In genomic region chr20:25294459-25295385, GRCh38 we compare ENCODE assay signal across 8 cellular contexts. TPM values are rescaled to one million over a fixed set of nuclear protein-coding genes. Genes with fewer than 3 reads are reported as not detected.
DNase-seq lines count a peak whose midpoint lies in the region; ATAC-seq and TF ChIP-seq lines count a peak whose summit lies in the region.

No MANE protein-coding gene starts in this region.

- no peak overlapping the region for H3K4me3 ChIP-seq in DOHH2 (ENCODE audit: low read length)
- no peak overlapping the region for H3K4me3 ChIP-seq in gastroesophageal sphincter
- no peak overlapping the region for H3K4me3 ChIP-seq in trophoblast cell (ENCODE audit: low read depth, low read length)
- H3K4me3 ChIP-seq in upper lobe of right lung: no peak overlapping the region

- H3K79me2 ChIP-seq in DOHH2 (ENCODE audit: control insufficient read depth, low read length) (no peaks in the 10 kb centered on the region), trophoblast cell (ENCODE audit: control insufficient read depth, insufficient read depth, low read length, poor library complexity) (no peaks in the 10 kb centered on the region)

- no peak overlapping the region for H4K91ac ChIP-seq in trophoblast cell (ENCODE audit: low read depth, low read length)

- no peaks in the 10 kb centered on the region for H3K79me1 ChIP-seq in trophoblast cell (ENCODE audit: low read length)

- intact Hi-C loops in upper lobe of right lung (cut with DNase I): no loop called here

- no peak overlapping the region for H4K8ac ChIP-seq in trophoblast cell (ENCODE audit: low read depth, low read length)

- no peak overlapping the region for H3K18ac ChIP-seq in trophoblast cell (ENCODE audit: low read length)

- H2AFZ ChIP-seq in trophoblast cell (ENCODE audit: insufficient read depth, low read length, poor library complexity): no peak overlapping the region

- WGBS in gastroesophageal sphincter (ENCODE audit: low coverage in 1 of 2), 2 donors: 37 to 49% methylated on average over 8 to 15 of the region's 22 CpGs
- no CpG with 5 or more reads among the region's 22 CpGs for WGBS in trophoblast cell (ENCODE audit: extremely low coverage, insufficient coverage, insufficient read length)

- H3K27me3 ChIP-seq in DOHH2 (ENCODE audit: control insufficient read depth, low read length) (no peaks in the 10 kb centered on the region), gastroesophageal sphincter (no peaks in the 10 kb centered on the region), trophoblast cell (ENCODE audit: insufficient read depth, low read length) (no peaks in the 10 kb centered on the region), upper lobe of right lung (no peaks in the 10 kb centered on the region)

- H3K14ac ChIP-seq in trophoblast cell (ENCODE audit: low read length): no peak overlapping the region

- TF ChIP-seq EP300 in gastroesophageal sphincter (IDR thresholded peaks at IDR 0.05): no peak

- peak; percentile 100 for TF ChIP-seq CTCF in DOHH2 (IDR thresholded peaks at IDR 0.05; ENCODE audit: low read depth, low read length, poor library complexity, severe bottlenecking)
- peak in 3 of 4 experiments; percentile 68 to 81 (median 77) for TF ChIP-seq CTCF in gastroesophageal sphincter (IDR thresholded peaks at IDR 0.05)
- TF ChIP-seq CTCF in upper lobe of right lung (IDR thresholded peaks at IDR 0.05): peak; percentile 67

- peaks cover 8% of the 10 kb centered on the region for H3K4me1 ChIP-seq in DOHH2 (ENCODE audit: control insufficient read depth, low read length)
- peaks cover 0 to 54% (median 16%) of the 10 kb centered on the region in 3 donors for H3K4me1 ChIP-seq in gastroesophageal sphincter
- peaks cover 4 to 5% of the 10 kb centered on the region in 2 experiments for H3K4me1 ChIP-seq in trophoblast cell (ENCODE audit: control insufficient read depth in 1 of 2, insufficient read depth in 2 of 2, low read length in 2 of 2)
- H3K4me1 ChIP-seq in upper lobe of right lung: peaks cover 8% of the 10 kb centered on the region

- H2BK12ac ChIP-seq in trophoblast cell (ENCODE audit: low read length): no peak overlapping the region

- H3K27ac ChIP-seq in DOHH2 (ENCODE audit: low read depth, low read length): no peak overlapping the region
- H3K27ac ChIP-seq in gastroesophageal sphincter: peak overlapping the region; percentile 62 to 75 (median 74)
- H3K27ac ChIP-seq in trophoblast cell (ENCODE audit: low read depth, low read length): no peak overlapping the region
- peak overlapping the region; percentile 40 for H3K27ac ChIP-seq in upper lobe of right lung

- no peaks in the 10 kb centered on the region for H3K9me2 ChIP-seq in DOHH2 (replicated peaks; ENCODE audit: control insufficient read depth, low read length)

- H3K4me2 ChIP-seq in DOHH2 (ENCODE audit: low read length) (no peak overlapping the region), trophoblast cell (ENCODE audit: low read length) (no peak overlapping the region)

- peaks cover 4% of the 10 kb centered on the region for H3K36me3 ChIP-seq in DOHH2 (ENCODE audit: control insufficient read depth, low read length)
- peaks cover 0 to 86% of the 10 kb centered on the region in 2 donors for H3K36me3 ChIP-seq in gastroesophageal sphincter
- peaks cover 59 to 64% of the 10 kb centered on the region in 2 experiments for H3K36me3 ChIP-seq in trophoblast cell (ENCODE audit: control insufficient read depth in 1 of 2, insufficient read depth in 2 of 2, low read length in 2 of 2)
- H3K36me3 ChIP-seq in upper lobe of right lung: peaks cover 57% of the 10 kb centered on the region

- H3K9me3 ChIP-seq in DOHH2 (ENCODE audit: control insufficient read depth, insufficient read depth, low read length) (no peaks in the 10 kb centered on the region), gastroesophageal sphincter (no peaks in the 10 kb centered on the region), trophoblast cell (ENCODE audit: insufficient read depth, low read depth, low read length) (no peaks in the 10 kb centered on the region), upper lobe of right lung (no peaks in the 10 kb centered on the region)

- H3F3A ChIP-seq in DOHH2 (ENCODE audit: control insufficient read depth, insufficient read depth): no peaks in the 10 kb centered on the region; the same call in 1 of the 2 replicates

- peak in 1 of 2 donors; percentile 7 for TF ChIP-seq POLR2A in gastroesophageal sphincter (IDR thresholded peaks at IDR 0.05)

- no peak overlapping the region for H3K4ac ChIP-seq in trophoblast cell (ENCODE audit: low read depth, low read length)

- no peak overlapping the region for H2AK5ac ChIP-seq in trophoblast cell (ENCODE audit: low read length)

- no peak overlapping the region for H4K12ac ChIP-seq in trophoblast cell (ENCODE audit: low read depth, low read length)

- H3K23ac ChIP-seq in trophoblast cell (ENCODE audit: low read length): no peak overlapping the region

- peak; percentile 59 for DNase-seq in RPMI7951 (ENCODE audit: low read depth)
- peak; percentile 25 for DNase-seq in activated T-helper 9 cell treated with anti-CD3 and anti-CD28 coated beads, Interleukin-2, amount 50 U/mL, for 16 hours (ENCODE audit: low read depth)
- peak; percentile 23 to 54 for DNase-seq in trophoblast cell
- DNase-seq in upper lobe of right lung: no peak

- H2BK120ac ChIP-seq in trophoblast cell (ENCODE audit: insufficient read depth, low read length, poor library complexity): no peak overlapping the region

- no peaks in the 10 kb centered on the region; the same call in 1 of the 2 replicates for H4K20me1 ChIP-seq in DOHH2 (ENCODE audit: control insufficient read depth, insufficient read depth, low read depth, low read length)

- H2BK5ac ChIP-seq in trophoblast cell (ENCODE audit: low read depth, low read length, poor library complexity): no peak overlapping the region

- ATAC-seq in HG03108 (IDR thresholded peaks at IDR 0.05; ENCODE audit: unreplicated experiment) (peak; percentile 26), gastroesophageal sphincter (peak; percentile 49), upper lobe of right lung (peak; percentile 62), GM21528 (IDR thresholded peaks at IDR 0.05; ENCODE audit: low FRiP score, unreplicated experiment) (no peak)

- no peak overlapping the region for H3K9ac ChIP-seq in trophoblast cell (ENCODE audit: low read length)

RNA-seq across cellular contexts. Expression of gene PYGB, which starts 46.8 kb away (rescaled TPM):
- 70.8 and 96.6 TPM in 2 replicates for total RNA-seq in RPMI7951 (2014; rRNA removed; shearing (Covaris generic))
- total RNA-seq in gastroesophageal sphincter (100 to 1,000 TPM; 131 to 663 (median 337) TPM), upper lobe of right lung (61.1 TPM)
- polyA plus RNA-seq in trophoblast cell (2013): 21.3 and 22.0 TPM in 2 replicates

Comparison
In these comparisons a context has a peak if more than half of its experiments do, and no peak if none do; other contexts are left out.
1. H3K27ac ChIP-seq: peak in gastroesophageal sphincter (4 of 4) and upper lobe of right lung (single experiment); none in DOHH2 (single experiment) and trophoblast cell (single experiment).
2. Peak in every context shown above with its lines, with median percentiles within 50 percentile points of each other: CTCF ChIP-seq.